In the genomic region with DNA sequence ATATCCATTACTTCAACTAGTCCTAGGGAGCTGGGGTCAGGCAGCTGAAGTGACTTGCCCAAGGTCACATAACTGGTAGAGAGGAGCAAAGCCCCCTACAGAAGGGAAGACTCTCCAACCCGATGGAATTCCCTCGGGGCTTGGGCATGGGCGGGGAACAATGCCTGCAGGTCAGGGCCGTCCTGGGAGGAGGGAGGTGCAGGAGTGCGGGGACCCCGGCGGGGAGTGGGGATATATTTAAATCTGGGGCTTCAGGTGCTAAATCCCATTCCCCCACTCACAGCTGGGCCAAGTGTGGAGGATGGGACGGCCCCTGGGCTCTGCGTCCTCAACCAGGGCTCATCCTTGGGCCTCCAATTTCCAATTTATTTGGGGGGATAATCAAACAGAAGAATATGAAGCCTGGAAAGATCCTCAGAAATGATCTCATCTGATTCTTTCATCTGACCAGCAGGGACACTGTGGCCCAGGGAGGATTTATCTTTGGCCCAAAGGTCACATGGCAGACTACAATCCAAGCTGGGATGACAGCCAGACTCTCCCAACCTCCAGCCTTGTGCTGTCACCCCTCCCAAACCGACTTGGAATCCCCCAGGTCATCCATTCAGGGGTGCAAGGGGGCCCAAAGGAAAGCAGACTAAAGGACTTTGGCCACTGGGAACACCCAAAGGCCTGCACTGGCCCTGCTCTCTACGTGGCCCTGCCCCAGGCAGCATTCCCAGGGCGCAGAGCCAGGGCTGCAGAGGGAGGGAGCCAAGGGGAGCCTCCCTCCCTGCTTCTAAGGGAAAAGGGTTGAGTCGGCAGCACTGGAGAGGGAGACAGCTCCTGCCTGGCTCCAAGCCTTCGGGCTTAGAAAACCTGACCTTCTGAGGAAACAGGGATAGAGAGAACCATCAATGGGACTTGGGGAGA, we compare ENCODE assay signal across 8 cellular contexts. TPM values are rescaled to one million over a fixed set of nuclear protein-coding genes. Genes with fewer than 3 reads are reported as not detected.
DNase-seq lines count a peak whose midpoint lies in the region; ATAC-seq and TF ChIP-seq lines count a peak whose summit lies in the region.

No MANE protein-coding gene starts in this region.

- H3K4me3 ChIP-seq in dorsolateral prefrontal cortex = peak overlapping the region in 1 of 59 donors; percentile 7

- DNase-seq in AG08396 (ENCODE audit: low spot score) (peak; percentile 91), dorsolateral prefrontal cortex (peak in 4 of 10 donors; percentile 27 to 71 (median 50)), midbrain (lab: John Stamatoyannopoulos, UW) (peak; percentile 39), NCI-H1417 (lab: John Stamatoyannopoulos, UW) (no peak), NCI-H524 (lab: John Stamatoyannopoulos, UW) (no peak), NCI-H146 (lab: John Stamatoyannopoulos, UW) (no peak)

- intact Hi-C loops in dorsolateral prefrontal cortex (cut with DNase I) = loop anchor here (5.0 to 10.0 kb wide), 3 partner anchors 119 to 419 kb away; a partner anchor contains a TSS

- H3K27me3 ChIP-seq in dorsolateral prefrontal cortex = no peaks in the 10 kb centered on the region

- ATAC-seq in GM19455 (IDR thresholded peaks at IDR 0.05; ENCODE audit: unreplicated experiment) = no peak

- peak in 30 of 56 donors; percentile 5 to 50 (median 30) for TF ChIP-seq CTCF in dorsolateral prefrontal cortex (IDR thresholded peaks at IDR 0.05 in 54 of 56, conservative IDR thresholded peaks at IDR 0.05 in 2 of 56; ENCODE audit: low read depth in 1 of 56, partially characterized antibody in 56 of 56)

- peak overlapping the region; percentile 34 to 99 (median 95) for H3K27ac ChIP-seq in dorsolateral prefrontal cortex

- TF ChIP-seq RAD21 in Ishikawa (IDR thresholded peaks at IDR 0.05; ENCODE audit: low read depth) = no peak

- TF ChIP-seq EP300 in Ishikawa (IDR thresholded peaks at IDR 0.05; ENCODE audit: borderline replicate concordance) = no peak

TF ChIP-seq in Ishikawa, 13 proteins besides CTCF, POLR2A, EP300 and RAD21:
- TF ChIP-seq, protein P1, sequence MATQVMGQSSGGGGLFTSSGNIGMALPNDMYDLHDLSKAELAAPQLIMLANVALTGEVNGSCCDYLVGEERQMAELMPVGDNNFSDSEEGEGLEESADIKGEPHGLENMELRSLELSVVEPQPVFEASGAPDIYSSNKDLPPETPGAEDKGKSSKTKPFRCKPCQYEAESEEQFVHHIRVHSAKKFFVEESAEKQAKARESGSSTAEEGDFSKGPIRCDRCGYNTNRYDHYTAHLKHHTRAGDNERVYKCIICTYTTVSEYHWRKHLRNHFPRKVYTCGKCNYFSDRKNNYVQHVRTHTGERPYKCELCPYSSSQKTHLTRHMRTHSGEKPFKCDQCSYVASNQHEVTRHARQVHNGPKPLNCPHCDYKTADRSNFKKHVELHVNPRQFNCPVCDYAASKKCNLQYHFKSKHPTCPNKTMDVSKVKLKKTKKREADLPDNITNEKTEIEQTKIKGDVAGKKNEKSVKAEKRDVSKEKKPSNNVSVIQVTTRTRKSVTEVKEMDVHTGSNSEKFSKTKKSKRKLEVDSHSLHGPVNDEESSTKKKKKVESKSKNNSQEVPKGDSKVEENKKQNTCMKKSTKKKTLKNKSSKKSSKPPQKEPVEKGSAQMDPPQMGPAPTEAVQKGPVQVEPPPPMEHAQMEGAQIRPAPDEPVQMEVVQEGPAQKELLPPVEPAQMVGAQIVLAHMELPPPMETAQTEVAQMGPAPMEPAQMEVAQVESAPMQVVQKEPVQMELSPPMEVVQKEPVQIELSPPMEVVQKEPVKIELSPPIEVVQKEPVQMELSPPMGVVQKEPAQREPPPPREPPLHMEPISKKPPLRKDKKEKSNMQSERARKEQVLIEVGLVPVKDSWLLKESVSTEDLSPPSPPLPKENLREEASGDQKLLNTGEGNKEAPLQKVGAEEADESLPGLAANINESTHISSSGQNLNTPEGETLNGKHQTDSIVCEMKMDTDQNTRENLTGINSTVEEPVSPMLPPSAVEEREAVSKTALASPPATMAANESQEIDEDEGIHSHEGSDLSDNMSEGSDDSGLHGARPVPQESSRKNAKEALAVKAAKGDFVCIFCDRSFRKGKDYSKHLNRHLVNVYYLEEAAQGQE (IDR thresholded peaks at IDR 0.05; ENCODE audit: low read depth) = peak; percentile 73
- TF ChIP-seq EGR1 (IDR thresholded peaks at IDR 0.05) (no peak), NFIC (IDR thresholded peaks at IDR 0.05) (peak; percentile 80), FOXM1 (IDR thresholded peaks at IDR 0.05; ENCODE audit: borderline replicate concordance, low read depth) (no peak), TCF12 (IDR thresholded peaks at IDR 0.05; ENCODE audit: low read depth) (0 out of 2 replicates have a peak, but pooled peaks have one; percentile 13), ZBTB7A (IDR thresholded peaks at IDR 0.05; ENCODE audit: low read depth) (no peak), TEAD4 (IDR thresholded peaks at IDR 0.05) (peak; percentile 62), CEBPB (IDR thresholded peaks at IDR 0.05) (no peak)
- TF ChIP-seq, protein P2, sequence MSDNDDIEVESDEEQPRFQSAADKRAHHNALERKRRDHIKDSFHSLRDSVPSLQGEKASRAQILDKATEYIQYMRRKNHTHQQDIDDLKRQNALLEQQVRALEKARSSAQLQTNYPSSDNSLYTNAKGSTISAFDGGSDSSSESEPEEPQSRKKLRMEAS (IDR thresholded peaks at IDR 0.05) = peak; percentile 53
- TF ChIP-seq, protein P3, sequence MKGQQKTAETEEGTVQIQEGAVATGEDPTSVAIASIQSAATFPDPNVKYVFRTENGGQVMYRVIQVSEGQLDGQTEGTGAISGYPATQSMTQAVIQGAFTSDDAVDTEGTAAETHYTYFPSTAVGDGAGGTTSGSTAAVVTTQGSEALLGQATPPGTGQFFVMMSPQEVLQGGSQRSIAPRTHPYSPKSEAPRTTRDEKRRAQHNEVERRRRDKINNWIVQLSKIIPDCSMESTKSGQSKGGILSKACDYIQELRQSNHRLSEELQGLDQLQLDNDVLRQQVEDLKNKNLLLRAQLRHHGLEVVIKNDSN (IDR thresholded peaks at IDR 0.05) = peak; percentile 39

RNA-seq across cellular contexts. Expression of a gene that starts 8.7 kb away (rescaled TPM):
- 10 to 100 TPM in 15 of 120 experiments, 1 to 10 TPM in 105; 2.4 to 17.3 (median 5.8) TPM for total RNA-seq in dorsolateral prefrontal cortex

RNA-seq across cellular contexts. Expression of a gene that starts 15.5 kb away (rescaled TPM):
- 10 to 100 TPM in 104 of 120 experiments, 1 to 10 TPM in 16; 2.8 to 26.3 (median 13.6) TPM for total RNA-seq in dorsolateral prefrontal cortex

RNA-seq across cellular contexts. Expression of a gene that starts 47.1 kb away (rescaled TPM):
- 1 to 10 TPM in 7 of 120 experiments, under 1 TPM in 58, not detected in 55; 0.10 to 1.6 (median 0.37) TPM for total RNA-seq in dorsolateral prefrontal cortex

RNA-seq across cellular contexts. Expression of a gene that starts 47.3 kb away (rescaled TPM):
- 10 to 100 TPM in 7 of 120 experiments, 1 to 10 TPM in 113; 1.2 to 18.5 (median 4.7) TPM for total RNA-seq in dorsolateral prefrontal cortex

Comparison
In these comparisons a context has a peak if more than half of its experiments do, and no peak if none do; other contexts are left out.
1. DNase-seq: peak in AG08396 (single experiment) and midbrain (single experiment); none in NCI-H1417 (0 of 3), NCI-H524 (0 of 2) and NCI-H146 (single experiment).